In genomic region chr5:150295172-150295611, GRCh38 we compare ENCODE assay signal across 11 cellular contexts. TPM values are rescaled to one million over a fixed set of nuclear protein-coding genes. Genes with fewer than 3 reads are reported as not detected.
DNase-seq lines count a peak whose midpoint lies in the region; ATAC-seq and TF ChIP-seq lines count a peak whose summit lies in the region.
"Had no signal": no experiment of that assay in that cellular context is flagged by ENCODE, and none has a peak within 500 bp of the region (broad histone marks: within the 10 kb centered on the region; RNA-seq: fewer than 3 reads in every experiment).

No MANE protein-coding gene starts in this region.

- H3K27me3 Mint-ChIP-seq in Calu3 (ENCODE audit: unreplicated experiment): peaks cover 22% of the 10 kb centered on the region

- no peaks in the 10 kb centered on the region for H3K27me3 ChIP-seq in ovary

- intact Hi-C loops in Calu3 (cut with micrococcal nuclease; ENCODE audit: unreplicated experiment) (no loop called here), ovary (cut with DNase I) (no loop called here)

- H3K9me3 Mint-ChIP-seq in Calu3 (ENCODE audit: low read depth, unreplicated experiment): no peaks in the 10 kb centered on the region
- H3K9me3 Mint-ChIP-seq: T-cell had no signal

- BruUV-seq in Calu3 (replicated peaks; lab: Mats Ljungman, UMichigan): no TSS peak

- H3K4me1 Mint-ChIP-seq in Calu3 (ENCODE audit: low read depth, unreplicated experiment): peaks cover 26% of the 10 kb centered on the region
- H3K4me1 Mint-ChIP-seq: T-cell had no signal

- CTCF ChIA-PET in Calu3 (lab: Charles Lee) (interaction anchor here (0.9 kb wide), 1 partner anchor 56 kb away, joined by 3 read pairs; no protein-coding TSS in a partner anchor), GM10248 (lab: Yijun Ruan, JAX) (interaction anchor here (2.1 kb wide), 1 partner anchor 26 kb away, joined by 5 read pairs; no protein-coding TSS in a partner anchor)

- TF ChIP-seq CTCF in Calu3 (IDR thresholded peaks at IDR 0.05; ENCODE audit: unreplicated experiment): no peak
- no peak for TF ChIP-seq CTCF in ovary (IDR thresholded peaks at IDR 0.05)
- no peak for TF ChIP-seq CTCF in GM10248 (IDR thresholded peaks at IDR 0.05; ENCODE audit: control extremely low read depth, extremely low read depth, low read depth, missing control alignments)

- 47 to 50% (median 49%) methylated on average over 10 of the region's 10 CpGs for WGBS in ovary, 3 donors

- H3K4me3 ChIP-seq in ovary: no peak overlapping the region
- H3K4me3 ChIP-seq: HAP-1 had no signal

- no peaks in the 10 kb centered on the region for H3K9me3 ChIP-seq in ovary
- H3K9me3 ChIP-seq: HAP-1 had no signal

- TF ChIP-seq POLR2A in ovary (IDR thresholded peaks at IDR 0.05): no peak

- POLR2A ChIA-PET in GM10248 (lab: Yijun Ruan, JAX): no interaction called here

- no peak for TF ChIP-seq EP300 in ovary (IDR thresholded peaks at IDR 0.05)

- ATAC-seq in esophagus mucosa (peak; percentile 76), HG02852 (IDR thresholded peaks at IDR 0.05; ENCODE audit: unreplicated experiment) (no peak), HG02623 (IDR thresholded peaks at IDR 0.05; ENCODE audit: unreplicated experiment) (no peak)
- ATAC-seq: T-cell had no signal

- no peaks in the 10 kb centered on the region for H3K4me1 ChIP-seq in ovary (ENCODE audit: insufficient read depth)

- no peak overlapping the region for H3K27ac ChIP-seq in ovary

- H3K27ac Mint-ChIP-seq in Calu3 (ENCODE audit: unreplicated experiment): no peak overlapping the region
- H3K27ac Mint-ChIP-seq: activated naive CD8-positive, alpha-beta T cell; T-cell had no signal

- H3K36me3 ChIP-seq in ovary: no peaks in the 10 kb centered on the region
- H3K36me3 ChIP-seq: HAP-1 had no signal

- H3K36me3 Mint-ChIP-seq in Calu3 (ENCODE audit: insufficient read depth, unreplicated experiment): no peaks in the 10 kb centered on the region
- H3K36me3 Mint-ChIP-seq: activated naive CD8-positive, alpha-beta T cell; T-cell had no signal

- no peak overlapping the region for H3K4me3 Mint-ChIP-seq in Calu3 (ENCODE audit: low read depth, unreplicated experiment)
- H3K4me3 Mint-ChIP-seq: activated naive CD8-positive, alpha-beta T cell; T-cell had no signal

- DNase-seq in Calu3: peak; percentile 64
- peak; percentile 51 for DNase-seq in NCI-H510A treated with DMSO at 0.1 percent for 48 hours (lab: John Stamatoyannopoulos, UW)
- DNase-seq in ovary: peak in 3 of 5 donors; percentile 32 to 63 (median 39)
- no peak for DNase-seq in COLO668 (lab: John Stamatoyannopoulos, UW; ENCODE audit: unreplicated experiment)
- no peak for DNase-seq in GM10248 (ENCODE audit: extremely low spot score)
- DNase-seq: T-cell had no signal

RNA-seq across cellular contexts. Expression of gene CAMK2A, which starts 5.6 kb away (rescaled TPM):
- not detected in 2 replicates for total RNA-seq in Calu3 (2022)
- total RNA-seq in esophagus mucosa: 0.28 TPM
- 1 to 10 TPM in 3 of 7 donors, under 1 TPM in 4; 0.12 to 1.3 (median 0.62) TPM for total RNA-seq in ovary
- 1 to 10 TPM in 1 of 2 donors, under 1 TPM in 1; 0.15 to 1.2 TPM for polyA plus RNA-seq in ovary
- total RNA-seq: T-cell had no signal

RNA-seq across cellular contexts. Expression of gene ARSI, which starts 7.5 kb away (rescaled TPM):
- total RNA-seq in Calu3 (2022) (0.71 and 0.93 TPM in 2 replicates), esophagus mucosa (1.7 TPM), ovary (1 to 10 TPM in 4 of 7 donors, under 1 TPM in 3; 0.15 to 1.4 (median 1.1) TPM)
- polyA plus RNA-seq in ovary: under 1 TPM; 0.35 to 0.63 TPM

Comparison
In these comparisons a context has a peak if more than half of its experiments do, and no peak if none do; other contexts are left out.
1. DNase-seq: peak in Calu3 (single experiment), NCI-H510A treated with DMSO at 0.1 percent for 48 hours (single experiment) and ovary (3 of 5); none in COLO668 (single experiment) and GM10248 (single experiment).